ENCODE assay signal across 20 cellular contexts in the genomic region with DNA sequence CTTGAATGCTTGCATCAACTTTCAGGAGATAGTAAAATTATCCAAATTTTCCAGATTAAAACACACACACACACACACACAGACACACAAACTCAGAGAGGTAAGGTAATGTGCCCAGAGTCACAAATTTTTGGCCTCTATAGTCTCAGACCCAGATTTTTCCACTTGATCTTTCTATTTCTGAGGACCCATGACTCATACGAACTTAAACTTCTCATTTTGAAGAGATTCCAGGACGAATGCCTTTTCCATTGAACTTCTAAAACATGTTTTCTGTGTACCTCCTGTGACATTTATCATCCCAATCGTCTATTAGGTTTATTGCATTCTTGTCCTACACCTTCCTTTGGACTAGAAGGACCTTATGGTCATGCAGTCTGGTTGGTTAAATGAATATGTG.
DNase-seq lines count a peak whose midpoint lies in the region; ATAC-seq, FAIRE-seq and TF ChIP-seq lines count a peak whose summit lies in the region.
"Had no signal": no experiment of that assay in that cellular context is flagged by ENCODE, and none has a peak within 500 bp of the region (broad histone marks: within the 10 kb centered on the region; RNA-seq: fewer than 3 reads in every experiment).

No MANE protein-coding gene starts in this region.

- H3K9me3 ChIP-seq in GM23248 (ENCODE audit: low read depth), result no peaks in the 10 kb centered on the region
- H3K9me3 ChIP-seq: BE2C, Caco-2 had no signal

- H3K79me2 ChIP-seq in GM23248 (ENCODE audit: insufficient read depth), result no peaks in the 10 kb centered on the region

- H3K4me3 ChIP-seq in GM23248, result no peak overlapping the region
- H3K4me3 ChIP-seq: GM23338 had no signal

- in situ Hi-C loops in GM23248 (cut with MboI), result no loop called here

- no peak overlapping the region for H2AFZ ChIP-seq in GM23248
- H2AFZ ChIP-seq: GM23338 had no signal

- no peak overlapping the region for H3K27ac ChIP-seq in GM23248
- H3K27ac ChIP-seq: C4-2B had no signal

- H3K4me2 ChIP-seq in GM23248 (ENCODE audit: unreplicated experiment), result no peak overlapping the region
- H3K4me2 ChIP-seq: GM23338 had no signal

- no peaks in the 10 kb centered on the region for H3K27me3 ChIP-seq in GM23248 (replicated peaks; ENCODE audit: insufficient read depth)
- H3K27me3 ChIP-seq: BE2C had no signal

- H4K20me1 ChIP-seq in GM23248 (ENCODE audit: insufficient read depth), result no peaks in the 10 kb centered on the region

- ATAC-seq in GM19035 (IDR thresholded peaks at IDR 0.05; ENCODE audit: unreplicated experiment), result no peak
- no peak for ATAC-seq in stimulated activated naive CD8-positive, alpha-beta T cell treated with anti-CD3 and anti-CD28 coated beads, Interleukin-15, Interleukin-2, amounts not matched to agents 100 U/mL and 50 U/mL, for 24 hours
- ATAC-seq: GM23338 had no signal

- DNase-seq in GM23248 (peak; percentile 64), astrocyte of the hippocampus (ENCODE audit: low read depth, low spot score) (peak; percentile 31), fibroblast of peridontal ligament (ENCODE audit: extremely low read depth) (peak; percentile 41), GM12891 (ENCODE audit: insufficient read length, low spot score) (no peak)
- DNase-seq in stimulated activated naive CD8-positive, alpha-beta T cell treated with anti-CD3 and anti-CD28 coated beads, Interleukin-15, Interleukin-2, amounts not matched to agents 100 U/mL and 50 U/mL, for 24 hours, result no peak
- DNase-seq: ACHN; BE2C; Caco-2; CD4-positive, alpha-beta T cell; DMS79; GF-D8; HCEC 1CT; KBM-7 had no signal

- peaks cover 27% of the 10 kb centered on the region for H3K4me1 ChIP-seq in GM23248 (ENCODE audit: insufficient read depth)
- H3K4me1 ChIP-seq: Caco-2 had no signal

- TF ChIP-seq POLR2A in GM12891 (IDR thresholded peaks at IDR 0.05; ENCODE audit: low read depth, low read length), result no peak

- no peaks in the 10 kb centered on the region for H3K36me3 ChIP-seq in GM23248 (ENCODE audit: low read depth)
- H3K36me3 ChIP-seq: BE2C had no signal

- FAIRE-seq in GM12891 (lab: Jason Lieb, UNC), result no peak
- FAIRE-seq: A204.1, D721Med, H54, HTR-8/SVneo had no signal

- H3F3A ChIP-seq in GM23248 (ENCODE audit: insufficient read depth), result peaks cover 19% of the 10 kb centered on the region

- WGBS in GM23248 (ENCODE audit: low coverage in 1 of 2, low lambda C conversion rate in 2 of 2, missing lambda C conversion rate in 2 of 2), 2 experiments, result 37 to 38% methylated on average over 3 of the region's 3 CpGs

- H3K9me2 ChIP-seq in GM23248 (ENCODE audit: insufficient read depth), result no peaks in the 10 kb centered on the region

- no peak overlapping the region for H3K9ac ChIP-seq in GM23248

TF ChIP-seq in GM12891, 5 proteins besides CTCF, POLR2A, EP300 and RAD21:
- TF ChIP-seq POU2F2 (IDR thresholded peaks at IDR 0.05; ENCODE audit: low read depth, low read length), result no peak
- no peak for TF ChIP-seq PAX5 (IDR thresholded peaks at IDR 0.05; ENCODE audit: insufficient read depth, low read length, severe bottlenecking)
- TF ChIP-seq TAF1 (IDR thresholded peaks at IDR 0.05; ENCODE audit: low read depth, low read length), result no peak
- TF ChIP-seq SPI1 (IDR thresholded peaks at IDR 0.05; ENCODE audit: low read depth, low read length), result no peak
- no peak for TF ChIP-seq POLR2AphosphoS5 (IDR thresholded peaks at IDR 0.05; ENCODE audit: low read depth, low read length)

Comparison
In these comparisons a context has a peak if more than half of its experiments do, and no peak if none do; other contexts are left out.
1. DNase-seq: peak in GM23248 (single experiment), astrocyte of the hippocampus (single experiment) and fibroblast of peridontal ligament (single experiment); none in stimulated activated naive CD8-positive, alpha-beta T cell treated with anti-CD3 and anti-CD28 coated beads, Interleukin-15, Interleukin-2, amounts not matched to agents 100 U/mL and 50 U/mL, for 24 hours (single experiment) and GM12891 (single experiment).